In genomic region chr3:13868844-13869724, GRCh38 we compare ENCODE assay signal across 19 cellular contexts. TPM values are rescaled to one million over a fixed set of nuclear protein-coding genes. Genes with fewer than 3 reads are reported as not detected.
"Had no signal": no experiment of that assay in that cellular context is flagged by ENCODE, and none has a peak within 500 bp of the region (broad histone marks: within the 10 kb centered on the region; RNA-seq: fewer than 3 reads in every experiment).

No MANE protein-coding gene starts in this region.

- H3K27me3 ChIP-seq: ovary, right lobe of liver, testis had no signal

- H3K27ac ChIP-seq: epithelial cell of prostate, ovary, right lobe of liver, testis had no signal

- H3K9me3 ChIP-seq: ovary, right lobe of liver, testis had no signal

- H3K4me1 ChIP-seq: right lobe of liver, testis had no signal

- H3K36me3 Mint-ChIP-seq: memory B cell; stimulated activated memory B cell treated with anti-CD40 and anti-IgM and Interleukin-4, amounts not matched to agents 10 μg/mL and 1 μg/mL and 100 μg/mL, for 72 hours had no signal

- H3K4me3 Mint-ChIP-seq: dendritic cell treated with granulocyte-macrophage colony-stimulating factor and Interleukin-4, amounts not matched to agents 40 ng/mL and 50 ng/mL, for 4 days; memory B cell; stimulated activated memory B cell treated with anti-CD40 and anti-IgM and Interleukin-4, amounts not matched to agents 10 μg/mL and 1 μg/mL and 100 μg/mL, for 72 hours; type B pancreatic cell had no signal

- H3K4me1 Mint-ChIP-seq: memory B cell; stimulated activated memory B cell treated with anti-CD40 and anti-IgM and Interleukin-4, amounts not matched to agents 10 μg/mL and 1 μg/mL and 100 μg/mL, for 72 hours had no signal

- H3K27ac Mint-ChIP-seq: dendritic cell treated with granulocyte-macrophage colony-stimulating factor and Interleukin-4, amounts not matched to agents 40 ng/mL and 50 ng/mL, for 4 days; memory B cell; stimulated activated memory B cell treated with anti-CD40 and anti-IgM and Interleukin-4, amounts not matched to agents 10 μg/mL and 1 μg/mL and 100 μg/mL, for 72 hours; type B pancreatic cell had no signal

- H3K36me3 ChIP-seq: ovary, right lobe of liver had no signal

- DNase-seq: activated CD4-positive, alpha-beta T cell treated with anti-CD3 and anti-CD28 coated beads for 1 hour; activated naive CD4-positive, alpha-beta T cell treated with anti-CD3 and anti-CD28 coated beads, Interleukin-2, amount 50 U/mL, for 16 hours; amniotic stem cell; ovary; right lobe of liver; stimulated activated CD4-positive, alpha-beta T cell treated with anti-CD3 and anti-CD28 coated beads, Interleukin-4, amount 100 ng/mL, for 1 hour; T1000; testis had no signal

- H3K9me3 Mint-ChIP-seq: dendritic cell treated with granulocyte-macrophage colony-stimulating factor and Interleukin-4, amounts not matched to agents 40 ng/mL and 50 ng/mL, for 4 days; type B pancreatic cell had no signal

- ATAC-seq: right lobe of liver; stimulated activated memory B cell treated with anti-CD40 and anti-IgM and Interleukin-4, amounts not matched to agents 10 μg/mL and 1 μg/mL and 100 μg/mL, for 72 hours had no signal

- H3K4me3 ChIP-seq: ovary, right lobe of liver, smooth muscle cell, testis had no signal

RNA-seq across cellular contexts. Expression of gene WNT7A, which starts 10.8 kb away (rescaled TPM):
- total RNA-seq: chondrocyte, glomerular endothelial cell, liver, pulmonary artery endothelial cell, right lobe of liver, SK-MEL-5 had no signal
- polyA plus RNA-seq: liver, ovary had no signal
